ENCODE assay signal across 1 cellular context in genomic region chr1:117121589-117122296, GRCh38.
TF ChIP-seq lines count a peak whose summit lies in the region.

TSS of gene TRIM45 (minus strand) at chr1:117121749. CDS start at chr1:117121201, 548 bp downstream.

TF ChIP-seq in WTC11, 78 proteins besides CTCF, POLR2A, EP300 and RAD21 (continued from another document):
- TF ChIP-seq, protein P1, sequence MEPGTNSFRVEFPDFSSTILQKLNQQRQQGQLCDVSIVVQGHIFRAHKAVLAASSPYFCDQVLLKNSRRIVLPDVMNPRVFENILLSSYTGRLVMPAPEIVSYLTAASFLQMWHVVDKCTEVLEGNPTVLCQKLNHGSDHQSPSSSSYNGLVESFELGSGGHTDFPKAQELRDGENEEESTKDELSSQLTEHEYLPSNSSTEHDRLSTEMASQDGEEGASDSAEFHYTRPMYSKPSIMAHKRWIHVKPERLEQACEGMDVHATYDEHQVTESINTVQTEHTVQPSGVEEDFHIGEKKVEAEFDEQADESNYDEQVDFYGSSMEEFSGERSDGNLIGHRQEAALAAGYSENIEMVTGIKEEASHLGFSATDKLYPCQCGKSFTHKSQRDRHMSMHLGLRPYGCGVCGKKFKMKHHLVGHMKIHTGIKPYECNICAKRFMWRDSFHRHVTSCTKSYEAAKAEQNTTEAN (CRISPR knock-in tag; IDR thresholded peaks at IDR 0.05) = peak; percentile 31; the same call in 1 of the 2 replicates
- TF ChIP-seq SMAD4 (CRISPR knock-in tag; IDR thresholded peaks at IDR 0.05) = 0 out of 2 replicates have a peak, but pooled peaks have one; percentile 4
- TF ChIP-seq, protein P2, sequence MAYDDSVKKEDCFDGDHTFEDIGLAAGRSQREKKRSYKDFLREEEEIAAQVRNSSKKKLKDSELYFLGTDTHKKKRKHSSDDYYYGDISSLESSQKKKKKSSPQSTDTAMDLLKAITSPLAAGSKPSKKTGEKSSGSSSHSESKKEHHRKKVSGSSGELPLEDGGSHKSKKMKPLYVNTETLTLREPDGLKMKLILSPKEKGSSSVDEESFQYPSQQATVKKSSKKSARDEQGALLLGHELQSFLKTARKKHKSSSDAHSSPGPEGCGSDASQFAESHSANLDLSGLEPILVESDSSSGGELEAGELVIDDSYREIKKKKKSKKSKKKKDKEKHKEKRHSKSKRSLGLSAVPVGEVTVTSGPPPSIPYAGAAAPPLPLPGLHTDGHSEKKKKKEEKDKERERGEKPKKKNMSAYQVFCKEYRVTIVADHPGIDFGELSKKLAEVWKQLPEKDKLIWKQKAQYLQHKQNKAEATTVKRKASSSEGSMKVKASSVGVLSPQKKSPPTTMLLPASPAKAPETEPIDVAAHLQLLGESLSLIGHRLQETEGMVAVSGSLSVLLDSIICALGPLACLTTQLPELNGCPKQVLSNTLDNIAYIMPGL (CRISPR knock-in tag; IDR thresholded peaks at IDR 0.05) = peak; percentile 86
- peak; percentile 9; the same call in 1 of the 2 replicates for TF ChIP-seq TEAD4 (CRISPR knock-in tag; IDR thresholded peaks at IDR 0.05)
- TF ChIP-seq, protein P3, sequence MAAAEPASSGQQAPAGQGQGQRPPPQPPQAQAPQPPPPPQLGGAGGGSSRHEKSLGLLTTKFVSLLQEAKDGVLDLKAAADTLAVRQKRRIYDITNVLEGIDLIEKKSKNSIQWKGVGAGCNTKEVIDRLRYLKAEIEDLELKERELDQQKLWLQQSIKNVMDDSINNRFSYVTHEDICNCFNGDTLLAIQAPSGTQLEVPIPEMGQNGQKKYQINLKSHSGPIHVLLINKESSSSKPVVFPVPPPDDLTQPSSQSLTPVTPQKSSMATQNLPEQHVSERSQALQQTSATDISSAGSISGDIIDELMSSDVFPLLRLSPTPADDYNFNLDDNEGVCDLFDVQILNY (CRISPR knock-in tag; IDR thresholded peaks at IDR 0.05) = 0 out of 2 replicates have a peak, but pooled peaks have one; percentile 41
- peak; percentile 7; the same call in 1 of the 2 replicates for TF ChIP-seq NFE2L1 (CRISPR knock-in tag; IDR thresholded peaks at IDR 0.05)
- TF ChIP-seq, protein P4, sequence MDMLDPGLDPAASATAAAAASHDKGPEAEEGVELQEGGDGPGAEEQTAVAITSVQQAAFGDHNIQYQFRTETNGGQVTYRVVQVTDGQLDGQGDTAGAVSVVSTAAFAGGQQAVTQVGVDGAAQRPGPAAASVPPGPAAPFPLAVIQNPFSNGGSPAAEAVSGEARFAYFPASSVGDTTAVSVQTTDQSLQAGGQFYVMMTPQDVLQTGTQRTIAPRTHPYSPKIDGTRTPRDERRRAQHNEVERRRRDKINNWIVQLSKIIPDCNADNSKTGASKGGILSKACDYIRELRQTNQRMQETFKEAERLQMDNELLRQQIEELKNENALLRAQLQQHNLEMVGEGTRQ (CRISPR knock-in tag; IDR thresholded peaks at IDR 0.05) = no peak
- TF ChIP-seq, protein P5, sequence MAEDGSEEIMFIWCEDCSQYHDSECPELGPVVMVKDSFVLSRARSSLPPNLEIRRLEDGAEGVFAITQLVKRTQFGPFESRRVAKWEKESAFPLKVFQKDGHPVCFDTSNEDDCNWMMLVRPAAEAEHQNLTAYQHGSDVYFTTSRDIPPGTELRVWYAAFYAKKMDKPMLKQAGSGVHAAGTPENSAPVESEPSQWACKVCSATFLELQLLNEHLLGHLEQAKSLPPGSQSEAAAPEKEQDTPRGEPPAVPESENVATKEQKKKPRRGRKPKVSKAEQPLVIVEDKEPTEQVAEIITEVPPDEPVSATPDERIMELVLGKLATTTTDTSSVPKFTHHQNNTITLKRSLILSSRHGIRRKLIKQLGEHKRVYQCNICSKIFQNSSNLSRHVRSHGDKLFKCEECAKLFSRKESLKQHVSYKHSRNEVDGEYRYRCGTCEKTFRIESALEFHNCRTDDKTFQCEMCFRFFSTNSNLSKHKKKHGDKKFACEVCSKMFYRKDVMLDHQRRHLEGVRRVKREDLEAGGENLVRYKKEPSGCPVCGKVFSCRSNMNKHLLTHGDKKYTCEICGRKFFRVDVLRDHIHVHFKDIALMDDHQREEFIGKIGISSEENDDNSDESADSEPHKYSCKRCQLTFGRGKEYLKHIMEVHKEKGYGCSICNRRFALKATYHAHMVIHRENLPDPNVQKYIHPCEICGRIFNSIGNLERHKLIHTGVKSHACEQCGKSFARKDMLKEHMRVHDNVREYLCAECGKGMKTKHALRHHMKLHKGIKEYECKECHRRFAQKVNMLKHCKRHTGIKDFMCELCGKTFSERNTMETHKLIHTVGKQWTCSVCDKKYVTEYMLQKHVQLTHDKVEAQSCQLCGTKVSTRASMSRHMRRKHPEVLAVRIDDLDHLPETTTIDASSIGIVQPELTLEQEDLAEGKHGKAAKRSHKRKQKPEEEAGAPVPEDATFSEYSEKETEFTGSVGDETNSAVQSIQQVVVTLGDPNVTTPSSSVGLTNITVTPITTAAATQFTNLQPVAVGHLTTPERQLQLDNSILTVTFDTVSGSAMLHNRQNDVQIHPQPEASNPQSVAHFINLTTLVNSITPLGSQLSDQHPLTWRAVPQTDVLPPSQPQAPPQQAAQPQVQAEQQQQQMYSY (CRISPR knock-in tag; IDR thresholded peaks at IDR 0.05) = no peak
- peak; percentile 80 for TF ChIP-seq ETV6 (CRISPR knock-in tag; IDR thresholded peaks at IDR 0.05)
- 0 out of 2 replicates have a peak, but pooled peaks have one; percentile 19 for TF ChIP-seq SMAD3 (CRISPR knock-in tag; IDR thresholded peaks at IDR 0.05; ENCODE audit: borderline replicate concordance)
- TF ChIP-seq, protein P6, sequence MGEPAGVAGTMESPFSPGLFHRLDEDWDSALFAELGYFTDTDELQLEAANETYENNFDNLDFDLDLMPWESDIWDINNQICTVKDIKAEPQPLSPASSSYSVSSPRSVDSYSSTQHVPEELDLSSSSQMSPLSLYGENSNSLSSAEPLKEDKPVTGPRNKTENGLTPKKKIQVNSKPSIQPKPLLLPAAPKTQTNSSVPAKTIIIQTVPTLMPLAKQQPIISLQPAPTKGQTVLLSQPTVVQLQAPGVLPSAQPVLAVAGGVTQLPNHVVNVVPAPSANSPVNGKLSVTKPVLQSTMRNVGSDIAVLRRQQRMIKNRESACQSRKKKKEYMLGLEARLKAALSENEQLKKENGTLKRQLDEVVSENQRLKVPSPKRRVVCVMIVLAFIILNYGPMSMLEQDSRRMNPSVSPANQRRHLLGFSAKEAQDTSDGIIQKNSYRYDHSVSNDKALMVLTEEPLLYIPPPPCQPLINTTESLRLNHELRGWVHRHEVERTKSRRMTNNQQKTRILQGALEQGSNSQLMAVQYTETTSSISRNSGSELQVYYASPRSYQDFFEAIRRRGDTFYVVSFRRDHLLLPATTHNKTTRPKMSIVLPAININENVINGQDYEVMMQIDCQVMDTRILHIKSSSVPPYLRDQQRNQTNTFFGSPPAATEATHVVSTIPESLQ (CRISPR knock-in tag; IDR thresholded peaks at IDR 0.05) = no peak
- TF ChIP-seq TEAD1 (CRISPR knock-in tag; IDR thresholded peaks at IDR 0.05) = peak; percentile 63
- TF ChIP-seq FOXK1 (CRISPR knock-in tag; IDR thresholded peaks at IDR 0.05) = peak; percentile 52; the same call in 1 of the 2 replicates
- TF ChIP-seq NR2C2 (CRISPR knock-in tag; IDR thresholded peaks at IDR 0.05) = no peak
- no peak for TF ChIP-seq ZMAT4 (CRISPR knock-in tag; IDR thresholded peaks at IDR 0.05)
- no peak for TF ChIP-seq GABPB1 (CRISPR knock-in tag; IDR thresholded peaks at IDR 0.05)
- TF ChIP-seq ZNF138 (CRISPR knock-in tag; conservative IDR thresholded peaks at IDR 0.05) = no peak
- no peak for TF ChIP-seq GRHL2 (CRISPR knock-in tag; IDR thresholded peaks at IDR 0.05; ENCODE audit: insufficient replicate concordance, severe bottlenecking)
- TF ChIP-seq FOXJ3 (CRISPR knock-in tag; IDR thresholded peaks at IDR 0.05; ENCODE audit: borderline replicate concordance) = no peak
- TF ChIP-seq ARID4B (CRISPR knock-in tag; IDR thresholded peaks at IDR 0.05; ENCODE audit: borderline replicate concordance) = 0 out of 2 replicates have a peak, but pooled peaks have one; percentile 14
- TF ChIP-seq KAT7 (CRISPR knock-in tag; IDR thresholded peaks at IDR 0.05; ENCODE audit: borderline replicate concordance) = no peak
- no peak for TF ChIP-seq CREM (CRISPR knock-in tag; IDR thresholded peaks at IDR 0.05)
- no peak for TF ChIP-seq ESRRA (CRISPR knock-in tag; IDR thresholded peaks at IDR 0.05; ENCODE audit: borderline replicate concordance)
- no peak for TF ChIP-seq ZNF671 (CRISPR knock-in tag; IDR thresholded peaks at IDR 0.05)
- TF ChIP-seq, protein P7, sequence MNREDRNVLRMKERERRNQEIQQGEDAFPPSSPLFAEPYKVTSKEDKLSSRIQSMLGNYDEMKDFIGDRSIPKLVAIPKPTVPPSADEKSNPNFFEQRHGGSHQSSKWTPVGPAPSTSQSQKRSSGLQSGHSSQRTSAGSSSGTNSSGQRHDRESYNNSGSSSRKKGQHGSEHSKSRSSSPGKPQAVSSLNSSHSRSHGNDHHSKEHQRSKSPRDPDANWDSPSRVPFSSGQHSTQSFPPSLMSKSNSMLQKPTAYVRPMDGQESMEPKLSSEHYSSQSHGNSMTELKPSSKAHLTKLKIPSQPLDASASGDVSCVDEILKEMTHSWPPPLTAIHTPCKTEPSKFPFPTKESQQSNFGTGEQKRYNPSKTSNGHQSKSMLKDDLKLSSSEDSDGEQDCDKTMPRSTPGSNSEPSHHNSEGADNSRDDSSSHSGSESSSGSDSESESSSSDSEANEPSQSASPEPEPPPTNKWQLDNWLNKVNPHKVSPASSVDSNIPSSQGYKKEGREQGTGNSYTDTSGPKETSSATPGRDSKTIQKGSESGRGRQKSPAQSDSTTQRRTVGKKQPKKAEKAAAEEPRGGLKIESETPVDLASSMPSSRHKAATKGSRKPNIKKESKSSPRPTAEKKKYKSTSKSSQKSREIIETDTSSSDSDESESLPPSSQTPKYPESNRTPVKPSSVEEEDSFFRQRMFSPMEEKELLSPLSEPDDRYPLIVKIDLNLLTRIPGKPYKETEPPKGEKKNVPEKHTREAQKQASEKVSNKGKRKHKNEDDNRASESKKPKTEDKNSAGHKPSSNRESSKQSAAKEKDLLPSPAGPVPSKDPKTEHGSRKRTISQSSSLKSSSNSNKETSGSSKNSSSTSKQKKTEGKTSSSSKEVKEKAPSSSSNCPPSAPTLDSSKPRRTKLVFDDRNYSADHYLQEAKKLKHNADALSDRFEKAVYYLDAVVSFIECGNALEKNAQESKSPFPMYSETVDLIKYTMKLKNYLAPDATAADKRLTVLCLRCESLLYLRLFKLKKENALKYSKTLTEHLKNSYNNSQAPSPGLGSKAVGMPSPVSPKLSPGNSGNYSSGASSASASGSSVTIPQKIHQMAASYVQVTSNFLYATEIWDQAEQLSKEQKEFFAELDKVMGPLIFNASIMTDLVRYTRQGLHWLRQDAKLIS (CRISPR knock-in tag; IDR thresholded peaks at IDR 0.05; ENCODE audit: borderline replicate concordance) = no peak
- TF ChIP-seq, protein P8, sequence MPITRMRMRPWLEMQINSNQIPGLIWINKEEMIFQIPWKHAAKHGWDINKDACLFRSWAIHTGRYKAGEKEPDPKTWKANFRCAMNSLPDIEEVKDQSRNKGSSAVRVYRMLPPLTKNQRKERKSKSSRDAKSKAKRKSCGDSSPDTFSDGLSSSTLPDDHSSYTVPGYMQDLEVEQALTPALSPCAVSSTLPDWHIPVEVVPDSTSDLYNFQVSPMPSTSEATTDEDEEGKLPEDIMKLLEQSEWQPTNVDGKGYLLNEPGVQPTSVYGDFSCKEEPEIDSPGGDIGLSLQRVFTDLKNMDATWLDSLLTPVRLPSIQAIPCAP (CRISPR knock-in tag; IDR thresholded peaks at IDR 0.05) = 0 out of 2 replicates have a peak, but pooled peaks have one; percentile 29
- TF ChIP-seq OVOL2 (CRISPR knock-in tag; IDR thresholded peaks at IDR 0.05; ENCODE audit: borderline replicate concordance) = no peak
- TF ChIP-seq JUN (CRISPR knock-in tag; IDR thresholded peaks at IDR 0.05) = no peak
- TF ChIP-seq, protein P9, sequence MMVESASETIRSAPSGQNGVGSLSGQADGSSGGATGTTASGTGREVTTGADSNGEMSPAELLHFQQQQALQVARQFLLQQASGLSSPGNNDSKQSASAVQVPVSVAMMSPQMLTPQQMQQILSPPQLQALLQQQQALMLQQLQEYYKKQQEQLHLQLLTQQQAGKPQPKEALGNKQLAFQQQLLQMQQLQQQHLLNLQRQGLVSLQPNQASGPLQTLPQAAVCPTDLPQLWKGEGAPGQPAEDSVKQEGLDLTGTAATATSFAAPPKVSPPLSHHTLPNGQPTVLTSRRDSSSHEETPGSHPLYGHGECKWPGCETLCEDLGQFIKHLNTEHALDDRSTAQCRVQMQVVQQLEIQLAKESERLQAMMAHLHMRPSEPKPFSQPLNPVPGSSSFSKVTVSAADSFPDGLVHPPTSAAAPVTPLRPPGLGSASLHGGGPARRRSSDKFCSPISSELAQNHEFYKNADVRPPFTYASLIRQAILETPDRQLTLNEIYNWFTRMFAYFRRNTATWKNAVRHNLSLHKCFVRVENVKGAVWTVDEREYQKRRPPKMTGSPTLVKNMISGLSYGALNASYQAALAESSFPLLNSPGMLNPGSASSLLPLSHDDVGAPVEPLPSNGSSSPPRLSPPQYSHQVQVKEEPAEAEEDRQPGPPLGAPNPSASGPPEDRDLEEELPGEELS (CRISPR knock-in tag; IDR thresholded peaks at IDR 0.05) = no peak; the same call in 1 of the 2 replicates
- no peak for TF ChIP-seq ZNF232 (CRISPR knock-in tag; IDR thresholded peaks at IDR 0.05)
